ENCODE assay signal across 9 cellular contexts in the genomic region with DNA sequence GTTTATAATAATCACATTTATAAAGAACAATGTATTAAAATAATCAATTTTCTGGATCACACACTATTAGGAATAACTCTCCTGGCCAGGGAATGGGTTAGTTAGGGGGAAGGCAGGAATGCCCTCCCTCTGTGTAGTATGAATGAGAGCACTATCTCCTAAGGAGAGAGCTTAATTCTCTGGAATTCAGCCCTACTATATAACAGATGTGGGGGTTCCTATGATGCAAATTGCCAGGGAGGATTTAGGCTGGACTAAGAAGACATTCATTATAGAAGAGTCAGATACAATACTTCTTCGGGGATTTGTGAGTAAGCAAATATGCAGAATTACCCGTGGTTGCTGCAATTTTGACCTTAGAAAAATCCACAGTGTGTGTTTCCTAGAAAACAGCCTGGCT.
"Had no signal": no experiment of that assay in that cellular context is flagged by ENCODE, and none has a peak within 500 bp of the region (broad histone marks: within the 10 kb centered on the region; RNA-seq: fewer than 3 reads in every experiment).

No MANE protein-coding gene starts in this region.

- H3K4me3 ChIP-seq: stomach, thoracic aorta had no signal

- H3K4me1 ChIP-seq: stomach had no signal

- H3K36me3 ChIP-seq: brain microvascular endothelial cell, stomach, thoracic aorta had no signal

- H3K27me3 ChIP-seq: brain microvascular endothelial cell, stomach had no signal

- H3K27ac ChIP-seq: brain microvascular endothelial cell, stomach, thoracic aorta had no signal

- DNase-seq: brain microvascular endothelial cell; effector memory CD8-positive, alpha-beta T cell; erythroblast; glutamatergic neuron; kidney glomerular epithelial cell; retina; stimulated activated CD4-positive, alpha-beta T cell treated with anti-CD3 and anti-CD28 coated beads, Interleukin-15, amount 100 ng/mL, for 24 hours; stomach had no signal
